8 cellular contexts compared by ENCODE assay signal in the genomic region with DNA sequence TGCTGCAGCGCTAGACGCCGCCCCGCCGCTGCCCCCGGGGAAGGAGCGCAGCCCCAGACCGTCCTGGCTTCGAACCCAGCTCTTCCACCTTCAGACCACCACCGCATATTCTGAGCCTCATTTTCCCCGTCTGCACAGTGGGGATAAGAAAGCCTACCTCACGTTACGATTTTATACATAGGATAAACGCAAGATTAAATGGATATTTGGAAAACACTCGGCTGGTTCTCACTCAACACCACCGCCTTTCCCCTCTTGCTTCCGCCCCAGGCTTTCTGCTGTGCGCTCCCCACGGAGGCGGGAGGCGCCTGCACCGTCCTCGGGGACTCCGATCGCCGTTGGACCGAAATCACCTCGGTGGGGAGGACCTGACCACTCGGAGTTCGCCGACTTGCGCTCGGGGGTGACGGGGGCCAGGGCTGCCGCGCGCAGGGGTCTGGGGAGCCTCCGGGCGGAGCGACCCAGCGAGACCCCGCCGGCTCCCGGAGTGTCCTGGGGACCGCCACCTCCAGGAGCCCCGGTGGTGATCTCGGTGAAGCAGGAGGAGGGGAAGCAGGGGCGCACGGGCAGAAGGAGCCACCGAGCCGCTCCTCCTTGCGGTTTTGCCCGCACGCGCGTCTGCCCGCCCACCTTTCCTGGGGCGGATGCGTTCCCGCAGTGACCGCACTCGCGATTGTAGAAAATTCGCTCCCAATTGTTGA. TPM values are rescaled to one million over a fixed set of nuclear protein-coding genes. Genes with fewer than 3 reads are reported as not detected.
DNase-seq lines count a peak whose midpoint lies in the region; ATAC-seq and TF ChIP-seq lines count a peak whose summit lies in the region.

No MANE protein-coding gene starts in this region.

- ATAC-seq in GM21526 (IDR thresholded peaks at IDR 0.05; ENCODE audit: low FRiP score, unreplicated experiment) = peak; percentile 3

- TF ChIP-seq CTCF in Caco-2 (IDR thresholded peaks at IDR 0.05; ENCODE audit: insufficient read depth in 1 of 2, low read depth in 1 of 2, low read length in 1 of 2, severe bottlenecking in 1 of 2, unreplicated experiment in 1 of 2) (no peak), esophagus muscularis mucosa (IDR thresholded peaks at IDR 0.05) (no peak), neural crest cell (conservative IDR thresholded peaks at IDR 0.05) (peak; percentile 5), uterus (IDR thresholded peaks at IDR 0.05) (peak in 1 of 4 experiments; percentile 21), GM13977 (IDR thresholded peaks at IDR 0.05; ENCODE audit: extremely low read depth, insufficient read depth, missing control alignments) (no peak)

- no peaks in the 10 kb centered on the region for H3K9me3 Mint-ChIP-seq in Caco-2 (ENCODE audit: unreplicated experiment)
- H3K9me3 Mint-ChIP-seq in neural crest cell = no peaks in the 10 kb centered on the region

- H3K27ac Mint-ChIP-seq in Caco-2 (ENCODE audit: unreplicated experiment) = peak overlapping the region; percentile 74
- H3K27ac Mint-ChIP-seq in neural crest cell (ENCODE audit: unreplicated experiment) = peak overlapping the region; percentile 81

- H3K36me3 Mint-ChIP-seq in Caco-2 (ENCODE audit: insufficient read depth, unreplicated experiment) = peaks cover 44% of the 10 kb centered on the region
- H3K36me3 Mint-ChIP-seq in neural crest cell (ENCODE audit: low read depth) = peaks cover 2% of the 10 kb centered on the region

- TF ChIP-seq EP300 in esophagus muscularis mucosa (IDR thresholded peaks at IDR 0.05) = no peak

- POLR2A ChIA-PET in Caco-2 (lab: Charles Lee) = interaction anchor here (0.9 kb wide), 1 partner anchor 99 kb away, joined by 3 read pairs; no protein-coding TSS in a partner anchor

- 2% methylated on average over 49 of the region's 64 CpGs for WGBS in esophagus muscularis mucosa

- H3K27me3 ChIP-seq in Caco-2 (replicated peaks; ENCODE audit: control insufficient read depth, insufficient read depth, low read length) = no peaks in the 10 kb centered on the region
- no peaks in the 10 kb centered on the region for H3K27me3 ChIP-seq in esophagus muscularis mucosa
- no peaks in the 10 kb centered on the region for H3K27me3 ChIP-seq in uterus

- H3K27me3 Mint-ChIP-seq in Caco-2 (ENCODE audit: insufficient read depth, unreplicated experiment) = no peaks in the 10 kb centered on the region
- H3K27me3 Mint-ChIP-seq in neural crest cell (ENCODE audit: low read depth) = peaks cover 11% of the 10 kb centered on the region

- DNase-seq in Caco-2 = peak in 1 of 2 experiments; percentile 54
- DNase-seq in NAMALWA (ENCODE audit: low spot score) = peak; percentile 31
- peak; percentile 32 for DNase-seq in activated T-cell treated with anti-CD3 and anti-CD28 coated beads for 4 hours
- peak; percentile 79 for DNase-seq in esophagus muscularis mucosa (ENCODE audit: extremely low spot score)
- DNase-seq in neural crest cell (ENCODE audit: low read depth, low spot score) = peak; percentile 28
- peak in 1 of 2 donors; percentile 33 for DNase-seq in uterus
- DNase-seq in GM13977 (ENCODE audit: low spot score) = no peak

- H3K9me3 ChIP-seq in Caco-2 (no peaks in the 10 kb centered on the region), esophagus muscularis mucosa (no peaks in the 10 kb centered on the region), uterus (no peaks in the 10 kb centered on the region)

- TF ChIP-seq POLR2A in esophagus muscularis mucosa (IDR thresholded peaks at IDR 0.05; ENCODE audit: low read depth) (no peak), uterus (IDR thresholded peaks at IDR 0.05) (no peak)

- in situ Hi-C loops in GM13977 (cut with MboI; ENCODE audit: low pct_unique_long_range_greater_than_20kb, low sequenced_read_pairs, unreplicated experiment) = loop anchor here (25.0 kb wide), 1 partner anchor 461 kb away; no protein-coding TSS in a partner anchor

- H3K4me3 Mint-ChIP-seq in Caco-2 (ENCODE audit: unreplicated experiment) = peak overlapping the region; percentile 90
- H3K4me3 Mint-ChIP-seq in neural crest cell = peak overlapping the region; percentile 92

- CTCF ChIA-PET in Caco-2 (lab: Charles Lee) = interaction anchor here (0.9 to 2.3 kb wide), 4 partner anchors 9 to 135 kb away, joined by 5 to 11 read pairs (median 6); no protein-coding TSS in a partner anchor

- H3K27ac ChIP-seq in esophagus muscularis mucosa (replicated peaks in 1 of 4) (peak overlapping the region; percentile 88 to 91 (median 90)), uterus (peak overlapping the region; percentile 77 to 93)

- no TSS peak for BruUV-seq in Caco-2 (replicated peaks; lab: Mats Ljungman, UMichigan)

- H3K4me1 Mint-ChIP-seq in Caco-2 (ENCODE audit: low read depth, unreplicated experiment) = no peaks in the 10 kb centered on the region
- H3K4me1 Mint-ChIP-seq in neural crest cell = peaks cover 41% of the 10 kb centered on the region

- intact Hi-C loops in Caco-2 (cut with micrococcal nuclease; ENCODE audit: unreplicated experiment) (loop anchor here (2.0 kb wide), 1 partner anchor 140 kb away; no protein-coding TSS in a partner anchor), esophagus muscularis mucosa (cut with DNase I) (loop anchor here (5.0 to 10.0 kb wide), 2 partner anchors 114 to 316 kb away; no protein-coding TSS in a partner anchor), uterus (cut with DNase I; ENCODE audit: low total_unique reads) (no loop called here)

- peak overlapping the region; percentile 92 for H3K4me3 ChIP-seq in Caco-2 (ENCODE audit: low read depth, low read length)
- H3K4me3 ChIP-seq in esophagus muscularis mucosa = peak overlapping the region; percentile 75 to 78 (median 77)
- H3K4me3 ChIP-seq in uterus = peak overlapping the region; percentile 51 to 65

- no peaks in the 10 kb centered on the region for H3K36me3 ChIP-seq in Caco-2 (ENCODE audit: control insufficient read depth, insufficient read depth, low read length)
- peaks cover 0 to 4% (median under 1%) of the 10 kb centered on the region in 4 donors for H3K36me3 ChIP-seq in esophagus muscularis mucosa
- no peaks in the 10 kb centered on the region for H3K36me3 ChIP-seq in uterus

- no peaks in the 10 kb centered on the region; the same call in 1 of the 2 replicates for H3K4me1 ChIP-seq in Caco-2
- peaks cover 46 to 72% (median 69%) of the 10 kb centered on the region in 4 donors for H3K4me1 ChIP-seq in esophagus muscularis mucosa
- no peaks in the 10 kb centered on the region for H3K4me1 ChIP-seq in uterus

RNA-seq across cellular contexts. Expression of gene FBXL22, which starts 4.0 kb away (rescaled TPM):
- total RNA-seq in Caco-2 (2022) = 0.97 TPM in 1 of 2 replicates, not detected in the other
- 10 to 100 TPM; 14.4 to 81.6 (median 46.3) TPM for total RNA-seq in esophagus muscularis mucosa
- 0.93 and 1.0 TPM in 2 replicates for total RNA-seq in neural crest cell
- 10 to 100 TPM in 3 of 4 donors, 1 to 10 TPM in 1; 5.0 to 44.1 (median 25.2) TPM for total RNA-seq in uterus
